In the genomic region with DNA sequence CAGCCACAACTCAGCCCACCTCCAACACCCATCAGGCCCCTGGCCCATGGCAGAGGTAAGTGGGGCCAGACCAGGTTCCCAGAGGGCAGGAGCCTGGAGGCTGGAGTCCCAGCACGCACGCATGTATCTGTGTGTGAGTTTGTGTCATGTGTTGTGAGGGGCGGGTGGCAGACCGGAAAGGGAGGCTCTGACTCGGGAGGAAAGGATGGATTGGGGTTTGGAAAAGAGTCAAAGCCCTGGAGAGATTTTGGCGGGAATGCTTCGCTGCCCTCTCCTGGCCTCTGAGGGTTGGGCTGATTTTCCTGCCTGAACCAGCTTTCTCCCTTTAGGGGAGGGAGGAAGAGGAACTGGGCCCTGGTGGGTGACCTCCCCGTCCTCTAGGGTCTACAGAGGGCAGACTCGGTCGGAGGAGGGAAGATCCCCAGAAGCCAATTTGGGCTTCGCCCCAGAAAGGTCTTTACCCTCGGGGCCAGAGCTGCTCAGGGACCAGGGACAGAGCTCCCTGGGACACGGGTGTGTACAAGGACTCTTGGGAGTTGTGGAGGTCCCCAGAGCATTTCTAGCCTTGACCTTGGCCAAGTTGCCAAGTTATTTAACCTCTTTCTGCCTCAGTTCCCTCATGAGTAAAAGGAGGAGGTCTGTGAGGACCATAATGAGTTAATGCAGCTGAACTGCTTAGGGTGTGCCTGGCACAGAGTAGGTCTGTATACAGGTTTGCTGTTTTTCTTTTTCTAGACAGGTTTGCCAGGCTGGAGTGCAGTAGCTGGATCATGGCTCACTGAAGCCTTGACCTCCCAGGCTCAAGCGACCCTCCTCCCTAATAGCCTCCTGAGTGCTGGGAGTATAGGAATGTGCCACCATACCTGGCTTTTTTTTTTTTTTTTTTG, we compare ENCODE assay signal across 8 cellular contexts. TPM values are rescaled to one million over a fixed set of nuclear protein-coding genes. Genes with fewer than 3 reads are reported as not detected.
A peak's percentile ranks its signal among the peaks of the same experiment; 100 is the strongest.
DNase-seq lines count a peak whose midpoint lies in the region; ATAC-seq and TF ChIP-seq lines count a peak whose summit lies in the region.

No MANE protein-coding gene starts in this region.

- H3K36me3 ChIP-seq in BLaER1: no peaks in the 10 kb centered on the region
- H3K36me3 ChIP-seq in SJSA1: peaks cover 14% of the 10 kb centered on the region
- H3K36me3 ChIP-seq in smooth muscle cell (ENCODE audit: low read depth): no peaks in the 10 kb centered on the region

- H3K4me3 ChIP-seq in BLaER1 (no peak overlapping the region), HL-60 (replicated peaks; ENCODE audit: insufficient read depth, low read length) (no peak overlapping the region), SJSA1 (no peak overlapping the region), smooth muscle cell (no peak overlapping the region)

- ATAC-seq in HG02759 (IDR thresholded peaks at IDR 0.05; ENCODE audit: unreplicated experiment) (no peak), GM21526 (IDR thresholded peaks at IDR 0.05; ENCODE audit: low FRiP score, unreplicated experiment) (no peak)

- peaks cover 10% of the 10 kb centered on the region for H3F3A ChIP-seq in smooth muscle cell (ENCODE audit: low read depth)

- H3K27me3 ChIP-seq in BLaER1: no peaks in the 10 kb centered on the region
- no peaks in the 10 kb centered on the region for H3K27me3 ChIP-seq in HL-60 (ENCODE audit: insufficient read depth, poor library complexity, severe bottlenecking)
- no peaks in the 10 kb centered on the region for H3K27me3 ChIP-seq in SJSA1 (replicated peaks)
- H3K27me3 ChIP-seq in smooth muscle cell (ENCODE audit: low read depth): no peaks in the 10 kb centered on the region

- peak overlapping the region; percentile 66 for H3K4me2 ChIP-seq in BLaER1
- peak overlapping the region; percentile 15 for H3K4me2 ChIP-seq in smooth muscle cell

- 41% methylated on average over 14 of the region's 14 CpGs for WGBS in smooth muscle cell (ENCODE audit: low lambda C conversion rate)

- H3K27ac ChIP-seq in BLaER1: 0 out of 2 replicates have a peak overlapping the region, but pooled peaks have one; percentile 27
- 0 out of 2 replicates have a peak overlapping the region, but pooled peaks have one; percentile 27 for H3K27ac ChIP-seq in HL-60 (replicated peaks)
- H3K27ac ChIP-seq in SJSA1: peak overlapping the region; percentile 93
- peak overlapping the region; percentile 37 for H3K27ac ChIP-seq in smooth muscle cell (ENCODE audit: low read depth)

- H2AFZ ChIP-seq in smooth muscle cell (ENCODE audit: low read depth): no peak overlapping the region

- H3K9ac ChIP-seq in BLaER1 (no peak overlapping the region), smooth muscle cell (ENCODE audit: low read depth) (no peak overlapping the region)

- H4K20me1 ChIP-seq in BLaER1 (peaks cover 20% of the 10 kb centered on the region; the same call in 1 of the 2 replicates), smooth muscle cell (ENCODE audit: low read depth) (no peaks in the 10 kb centered on the region)

- H3K4me1 ChIP-seq in BLaER1 (peaks cover 62% of the 10 kb centered on the region), SJSA1 (replicated peaks) (peaks cover 83% of the 10 kb centered on the region), smooth muscle cell (ENCODE audit: low read depth) (no peaks in the 10 kb centered on the region)

- no peaks in the 10 kb centered on the region for H3K9me3 ChIP-seq in BLaER1
- no peaks in the 10 kb centered on the region for H3K9me3 ChIP-seq in SJSA1 (replicated peaks)
- no peaks in the 10 kb centered on the region for H3K9me3 ChIP-seq in smooth muscle cell (replicated peaks; ENCODE audit: low read depth)

- TF ChIP-seq CTCF in HL-60 (IDR thresholded peaks at IDR 0.05; ENCODE audit: insufficient read depth, low read length) (no peak), smooth muscle cell (IDR thresholded peaks at IDR 0.05; ENCODE audit: borderline replicate concordance, insufficient read depth, poor library complexity, severe bottlenecking) (peak; percentile 11)

- no peak for DNase-seq in HL-60 (ENCODE audit: low read depth in 1 of 2, low spot score in 1 of 2)
- peak; percentile 98 to 99 for DNase-seq in SJSA1 (ENCODE audit: low read depth in 1 of 2, low spot score in 2 of 2)
- DNase-seq in foreskin melanocyte: peak; percentile 92
- DNase-seq in smooth muscle cell (lab: John Stamatoyannopoulos, UW; ENCODE audit: unreplicated experiment): no peak
- no peak for DNase-seq in activated CD4-positive, alpha-beta T cell treated with anti-CD3 and anti-CD28 coated beads, Interleukin-2, amount 50 U/mL, for 48 hours

- H3K79me2 ChIP-seq in smooth muscle cell (ENCODE audit: low read depth): peaks cover 4% of the 10 kb centered on the region

RNA-seq across cellular contexts. Expression of a gene that starts 6.9 kb away (rescaled TPM):
- total RNA-seq in SJSA1 (2014; rRNA removed; shearing (Covaris generic)): 25.0 and 44.8 TPM in 2 replicates
- 32.0 and 41.2 TPM in 2 replicates for total RNA-seq in smooth muscle cell
- 90.8 and 99.5 TPM in 2 replicates for polyA plus RNA-seq in smooth muscle cell

RNA-seq across cellular contexts. Expression of a gene that starts 7.3 kb away (rescaled TPM):
- total RNA-seq in SJSA1 (2014; rRNA removed; shearing (Covaris generic)): 463 and 527 TPM in 2 replicates
- total RNA-seq in smooth muscle cell: 73.9 and 79.3 TPM in 2 replicates
- 276 and 278 TPM in 2 replicates for polyA plus RNA-seq in smooth muscle cell

RNA-seq across cellular contexts. Expression of a gene that starts 11.7 kb away (rescaled TPM):
- total RNA-seq in SJSA1 (2014; rRNA removed; shearing (Covaris generic)): 72.1 and 97.5 TPM in 2 replicates
- 12.5 and 15.8 TPM in 2 replicates for total RNA-seq in smooth muscle cell
- 26.1 and 49.8 TPM in 2 replicates for polyA plus RNA-seq in smooth muscle cell

RNA-seq across cellular contexts. Expression of a gene that starts 21.5 kb away (rescaled TPM):
- total RNA-seq in SJSA1 (2014; rRNA removed; shearing (Covaris generic)): 94.0 and 160 TPM in 2 replicates
- total RNA-seq in smooth muscle cell: 15.7 and 19.5 TPM in 2 replicates
- 55.7 and 80.4 TPM in 2 replicates for polyA plus RNA-seq in smooth muscle cell

RNA-seq across cellular contexts. Expression of a gene that starts 23.7 kb away (rescaled TPM):
- 295 and 309 TPM in 2 replicates for total RNA-seq in SJSA1 (2014; rRNA removed; shearing (Covaris generic))
- 109 and 118 TPM in 2 replicates for total RNA-seq in smooth muscle cell
- 111 and 114 TPM in 2 replicates for polyA plus RNA-seq in smooth muscle cell

Comparison
In these comparisons a context has a peak if more than half of its experiments do, and no peak if none do; other contexts are left out.
1. H3K27ac ChIP-seq: peak in every context shown above with its lines; median percentile 93 in SJSA1; 37 in smooth muscle cell; 27 in BLaER1; 27 in HL-60.
2. DNase-seq: peak in SJSA1 (2 of 2) and foreskin melanocyte (single experiment); none in HL-60 (0 of 2), smooth muscle cell (single experiment) and activated CD4-positive, alpha-beta T cell treated with anti-CD3 and anti-CD28 coated beads, Interleukin-2, amount 50 U/mL, for 48 hours (0 of 2).